7 cellular contexts compared by ENCODE assay signal in the genomic region with DNA sequence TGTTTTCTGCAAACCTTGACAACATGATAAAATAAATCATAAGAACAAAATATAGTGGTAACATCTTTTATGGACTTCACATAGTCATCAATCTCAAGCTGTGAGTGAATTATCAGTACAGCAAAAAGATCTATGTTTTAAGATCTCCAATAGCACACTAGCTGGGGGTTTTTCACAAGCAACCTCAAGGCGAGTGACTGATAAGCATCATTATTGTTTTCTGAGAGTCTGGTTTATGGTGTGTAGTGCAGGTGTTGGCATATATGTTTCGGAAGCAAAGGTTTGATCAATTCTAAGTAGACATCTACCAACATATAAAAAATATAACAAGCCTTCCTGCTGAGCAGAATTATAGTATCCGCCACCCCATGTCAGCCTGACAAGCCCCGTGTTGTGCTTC.
"Had no signal": no experiment of that assay in that cellular context is flagged by ENCODE, and none has a peak within 500 bp of the region (broad histone marks: within the 10 kb centered on the region; RNA-seq: fewer than 3 reads in every experiment).

No MANE protein-coding gene starts in this region.

- H3K36me3 Mint-ChIP-seq: IgD-negative memory B cell had no signal

- ATAC-seq: HepG2, K562 had no signal

- H3K27ac ChIP-seq: HL-60 had no signal

- H3K4me3 ChIP-seq: K562 had no signal

- DNase-seq: IMR-90, KBM-7, KG1 had no signal

- H3K27ac Mint-ChIP-seq: IgD-negative memory B cell had no signal

- H3K4me3 Mint-ChIP-seq: IgD-negative memory B cell had no signal
